14 cellular contexts compared by ENCODE assay signal in the genomic region with DNA sequence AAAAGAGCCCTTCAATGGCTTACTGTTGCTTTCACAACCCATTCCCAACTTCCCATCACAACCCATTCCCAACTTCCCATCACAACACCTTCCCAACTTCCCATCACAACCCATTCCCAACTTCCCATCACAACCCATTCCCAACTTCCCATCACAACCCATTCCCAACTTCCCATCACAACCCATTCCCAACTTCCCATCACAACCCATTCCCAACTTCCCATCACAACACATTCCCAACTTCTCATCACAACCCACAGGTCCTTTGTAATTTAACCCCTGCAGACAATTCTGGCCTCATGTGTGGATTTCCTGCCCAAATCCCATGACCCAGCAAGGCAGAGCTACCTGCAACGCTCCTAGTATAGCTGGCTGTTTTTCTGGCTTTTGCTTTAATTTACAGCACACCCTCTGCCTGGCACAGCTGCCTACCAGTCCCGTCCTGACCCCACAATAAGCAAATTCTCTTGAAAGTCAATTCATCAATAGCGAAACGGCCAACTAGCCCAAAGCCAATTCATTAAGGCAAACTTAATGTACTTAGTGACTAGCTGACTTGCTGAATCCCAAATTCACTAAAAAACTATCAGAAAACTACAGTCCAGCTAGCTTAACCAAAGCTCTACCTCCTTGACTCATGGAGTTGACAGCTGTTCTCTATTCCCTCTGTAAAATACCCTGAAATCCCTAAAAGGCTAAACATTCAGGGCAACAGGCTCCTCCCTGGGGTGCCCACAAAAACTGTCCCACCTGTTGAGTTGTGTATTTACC.
DNase-seq lines count a peak whose midpoint lies in the region; ATAC-seq, FAIRE-seq and TF ChIP-seq lines count a peak whose summit lies in the region.
"Had no signal": no experiment of that assay in that cellular context is flagged by ENCODE, and none has a peak within 500 bp of the region (broad histone marks: within the 10 kb centered on the region; RNA-seq: fewer than 3 reads in every experiment).

No MANE protein-coding gene starts in this region.

- peak overlapping the region; percentile 55 for H3K27ac Mint-ChIP-seq in astrocyte (ENCODE audit: unreplicated experiment)
- H3K27ac Mint-ChIP-seq in natural killer cell, result peak overlapping the region; percentile 74 to 92

- TF ChIP-seq CTCF in GM10248 (IDR thresholded peaks at IDR 0.05; ENCODE audit: control extremely low read depth, extremely low read depth, low read depth, missing control alignments) (no peak), astrocyte (IDR thresholded peaks at IDR 0.05; ENCODE audit: insufficient read depth, low read depth, low read length) (no peak), natural killer cell (IDR thresholded peaks at IDR 0.05) (no peak)

- H3K79me2 ChIP-seq in astrocyte (ENCODE audit: insufficient read depth, low read length), result peaks cover 81% of the 10 kb centered on the region

- H3K9ac ChIP-seq in astrocyte (ENCODE audit: low read length), result no peak overlapping the region

- peak; percentile 46 to 62 (median 51) for ATAC-seq in natural killer cell
- ATAC-seq in HG03108 (IDR thresholded peaks at IDR 0.05; ENCODE audit: unreplicated experiment), result no peak
- ATAC-seq in HG02763 (IDR thresholded peaks at IDR 0.05; ENCODE audit: unreplicated experiment), result no peak

- no peak overlapping the region for H3K4me3 ChIP-seq in astrocyte (ENCODE audit: insufficient read depth, low read depth, low read length)
- H3K4me3 ChIP-seq: vagina had no signal

- no peaks in the 10 kb centered on the region for H3K27me3 ChIP-seq in astrocyte (ENCODE audit: insufficient read depth, low read length)
- H3K27me3 ChIP-seq: vagina had no signal

- H3K36me3 Mint-ChIP-seq in astrocyte (ENCODE audit: low read depth, unreplicated experiment) (peaks cover 38% of the 10 kb centered on the region), natural killer cell (peaks cover 10% of the 10 kb centered on the region)

- H3K27ac ChIP-seq in astrocyte (ENCODE audit: low read depth, low read length), result peak overlapping the region; percentile 96
- H3K27ac ChIP-seq: HL-60, vagina had no signal

- FAIRE-seq in HTR-8/SVneo (lab: Jason Lieb, UNC) (peak; percentile 99), astrocyte (lab: Jason Lieb, UNC) (peak; percentile 100)

- H3K27me3 Mint-ChIP-seq in astrocyte (ENCODE audit: low read depth, unreplicated experiment) (no peaks in the 10 kb centered on the region), natural killer cell (ENCODE audit: low read depth in 2 of 2) (no peaks in the 10 kb centered on the region)

- H4K20me1 ChIP-seq in astrocyte (ENCODE audit: insufficient read depth, low read length), result no peaks in the 10 kb centered on the region

- no peak overlapping the region for H3K4me2 ChIP-seq in astrocyte (ENCODE audit: low read length)

- CTCF ChIA-PET in GM10248 (lab: Yijun Ruan, JAX), result interaction anchor here (0.8 to 1.4 kb wide), 2 partner anchors 41 to 62 kb away, joined by 3 to 4 read pairs; no protein-coding TSS in a partner anchor

- peaks cover 38% of the 10 kb centered on the region for H3K36me3 ChIP-seq in astrocyte (ENCODE audit: insufficient read depth, low read length)
- H3K36me3 ChIP-seq: vagina had no signal

- POLR2A ChIA-PET in GM10248 (lab: Yijun Ruan, JAX), result no interaction called here

- intact Hi-C loops in natural killer cell (cut with micrococcal nuclease), result no loop called here

- H3K9me3 Mint-ChIP-seq in astrocyte (ENCODE audit: unreplicated experiment) (peaks cover 2% of the 10 kb centered on the region), natural killer cell (peaks cover 2 to 6% of the 10 kb centered on the region in 2 donors)

- H3K4me1 ChIP-seq in astrocyte (ENCODE audit: insufficient read depth, low read length), result peaks cover 48% of the 10 kb centered on the region

- H3K4me3 Mint-ChIP-seq in astrocyte (ENCODE audit: unreplicated experiment) (no peak overlapping the region), natural killer cell (peak overlapping the region; percentile 73)

- no peak overlapping the region for H2AFZ ChIP-seq in astrocyte (ENCODE audit: low read depth, low read length)

- DNase-seq in GM10248 (ENCODE audit: extremely low spot score), result peak; percentile 40
- DNase-seq in HTR-8/SVneo (ENCODE audit: insufficient read length, low spot score), result no peak
- no peak for DNase-seq in astrocyte (ENCODE audit: low read depth)
- DNase-seq in natural killer cell, result no peak
- no peak for DNase-seq in NCI-H82 treated with DMSO at 0.1 percent for 48 hours (lab: John Stamatoyannopoulos, UW; ENCODE audit: unreplicated experiment)
- no peak for DNase-seq in NOMO-1 treated with DMSO at 0.1 percent for 48 hours (lab: John Stamatoyannopoulos, UW; ENCODE audit: unreplicated experiment)
- DNase-seq: amniotic stem cell, NCI-H146, OCI-M1, posterior cingulate gyrus had no signal

- H3K4me1 Mint-ChIP-seq in astrocyte (ENCODE audit: low read depth, unreplicated experiment) (peaks cover 34% of the 10 kb centered on the region), natural killer cell (peaks cover 14% of the 10 kb centered on the region in 2 donors)

- H3K9me3 ChIP-seq in astrocyte (ENCODE audit: insufficient read depth, low read depth, low read length), result no peaks in the 10 kb centered on the region
- H3K9me3 ChIP-seq: vagina had no signal

Comparison
In these comparisons a context has a peak if more than half of its experiments do, and no peak if none do; other contexts are left out.
1. ATAC-seq: peak in natural killer cell (3 of 3); none in HG03108 (single experiment) and HG02763 (single experiment).